Comparison of ENCODE assay signal across 8 cellular contexts in genomic region chr9:123225374-123225813, GRCh38. TPM values are rescaled to one million over a fixed set of nuclear protein-coding genes. Genes with fewer than 3 reads are reported as not detected.
DNase-seq lines count a peak whose midpoint lies in the region; ATAC-seq, FAIRE-seq and TF ChIP-seq lines count a peak whose summit lies in the region.

No MANE protein-coding gene starts in this region.

- H3K4me3 ChIP-seq in neural progenitor cell (no peak overlapping the region), upper lobe of right lung (no peak overlapping the region)

- no peak overlapping the region for H3K27ac Mint-ChIP-seq in neural progenitor cell

- H3K36me3 Mint-ChIP-seq in neural progenitor cell, result peaks cover 2% of the 10 kb centered on the region

- H3K36me3 ChIP-seq in neural progenitor cell, result no peaks in the 10 kb centered on the region
- H3K36me3 ChIP-seq in upper lobe of right lung, result no peaks in the 10 kb centered on the region

- intact Hi-C loops in upper lobe of right lung (cut with DNase I), result no loop called here

- H3K27me3 Mint-ChIP-seq in neural progenitor cell (ENCODE audit: insufficient read depth, low read depth), result no peaks in the 10 kb centered on the region

- no peak for TF ChIP-seq POLR2A in H54 (IDR thresholded peaks at IDR 0.05; ENCODE audit: low read depth, low read length)

- ATAC-seq in upper lobe of right lung, result peak; percentile 65

- H3K27ac ChIP-seq in neural progenitor cell (no peak overlapping the region), upper lobe of right lung (no peak overlapping the region)

- FAIRE-seq in H54 (lab: Jason Lieb, UNC), result peak; percentile 100

- peak; percentile 31 for DNase-seq in NK-92 treated with Interleukin-12 subunit alpha and Interleukin-12 subunit beta, amount 100 ng/mL, for 24 hours (lab: John Stamatoyannopoulos, UW)
- DNase-seq in NK-92 (lab: John Stamatoyannopoulos, UW; ENCODE audit: unreplicated experiment), result no peak
- peak; percentile 57 for DNase-seq in H54 (ENCODE audit: insufficient read length, low spot score)
- DNase-seq in LHCN-M2 (ENCODE audit: low read depth), result peak; percentile 47
- DNase-seq in activated CD4-positive, alpha-beta T cell treated with anti-CD3 and anti-CD28 coated beads, Interleukin-2, amount 50 U/mL, for 48 hours, result peak; percentile 50 to 65
- DNase-seq in epidermal melanocyte (ENCODE audit: insufficient read length, low spot score), result peak; percentile 28
- peak; percentile 70 for DNase-seq in neural progenitor cell (ENCODE audit: low spot score)
- DNase-seq in upper lobe of right lung, result no peak

- H3K9me3 ChIP-seq in neural progenitor cell (ENCODE audit: low read depth) (no peaks in the 10 kb centered on the region), upper lobe of right lung (no peaks in the 10 kb centered on the region)

- no peak overlapping the region for H3K9ac ChIP-seq in neural progenitor cell

- no peaks in the 10 kb centered on the region for H3F3A ChIP-seq in neural progenitor cell (ENCODE audit: low read depth)

- no peak overlapping the region for H2AFZ ChIP-seq in neural progenitor cell (replicated peaks)

- no peaks in the 10 kb centered on the region for H3K4me1 Mint-ChIP-seq in neural progenitor cell

- H3K4me2 ChIP-seq in neural progenitor cell, result no peak overlapping the region

- H3K4me1 ChIP-seq in neural progenitor cell, result peaks cover 12% of the 10 kb centered on the region
- no peaks in the 10 kb centered on the region for H3K4me1 ChIP-seq in upper lobe of right lung

- H3K9me3 Mint-ChIP-seq in neural progenitor cell, result no peaks in the 10 kb centered on the region

- H3K79me2 ChIP-seq in neural progenitor cell (ENCODE audit: low read depth), result peaks cover 66% of the 10 kb centered on the region

- H3K27me3 ChIP-seq in neural progenitor cell (no peaks in the 10 kb centered on the region), upper lobe of right lung (no peaks in the 10 kb centered on the region)

- peaks cover 37% of the 10 kb centered on the region for H4K20me1 ChIP-seq in neural progenitor cell (ENCODE audit: low read depth)

- TF ChIP-seq CTCF in neural progenitor cell (IDR thresholded peaks at IDR 0.05) (peak; percentile 62), upper lobe of right lung (IDR thresholded peaks at IDR 0.05) (peak; percentile 36)

- H3K4me3 Mint-ChIP-seq in neural progenitor cell, result no peak overlapping the region

RNA-seq across cellular contexts. Expression of gene STRBP, which starts 43.0 kb away (rescaled TPM):
- 2.0 and 2.8 TPM in 2 replicates for total RNA-seq in LHCN-M2 (2014; rRNA removed)
- polyA plus RNA-seq in LHCN-M2 (2012), result 2.0 TPM
- 70.9 and 99.4 TPM in 2 replicates for total RNA-seq in neural progenitor cell (ENCODE audit: low replicate concordance)
- total RNA-seq in upper lobe of right lung, result 24.7 TPM

Comparison
In these comparisons a context has a peak if more than half of its experiments do, and no peak if none do; other contexts are left out.
1. DNase-seq: peak in NK-92 treated with Interleukin-12 subunit alpha and Interleukin-12 subunit beta, amount 100 ng/mL, for 24 hours (single experiment), H54 (single experiment), LHCN-M2 (single experiment), activated CD4-positive, alpha-beta T cell treated with anti-CD3 and anti-CD28 coated beads, Interleukin-2, amount 50 U/mL, for 48 hours (2 of 2), epidermal melanocyte (single experiment) and neural progenitor cell (single experiment); none in NK-92 (single experiment) and upper lobe of right lung (single experiment).